ENCODE assay signal across 9 cellular contexts in genomic region chr4:2483237-2483636, GRCh38. TPM values are rescaled to one million over a fixed set of nuclear protein-coding genes. Genes with fewer than 3 reads are reported as not detected.
A peak's percentile ranks its signal among the peaks of the same experiment; 100 is the strongest.
DNase-seq lines count a peak whose midpoint lies in the region; ATAC-seq, FAIRE-seq and TF ChIP-seq lines count a peak whose summit lies in the region.
"Had no signal": no experiment of that assay in that cellular context is flagged by ENCODE, and none has a peak within 500 bp of the region (broad histone marks: within the 10 kb centered on the region; RNA-seq: fewer than 3 reads in every experiment).

No MANE protein-coding gene starts in this region.

- no peaks in the 10 kb centered on the region for H3K27me3 Mint-ChIP-seq in stimulated activated naive CD8-positive, alpha-beta T cell treated with anti-CD3 and anti-CD28 coated beads, Interleukin-15, Interleukin-2, amounts not matched to agents 100 ng/mL and 50 ng/mL, for 24 hours
- no peaks in the 10 kb centered on the region for H3K27me3 Mint-ChIP-seq in natural killer cell treated with Interleukin-12 subunit alpha and Interleukin-12 subunit beta and Interleukin-15 and Interleukin-18, amount 100 ng/mL, for 72 hours
- no peaks in the 10 kb centered on the region for H3K27me3 Mint-ChIP-seq in type B pancreatic cell

- H3K27ac Mint-ChIP-seq in stimulated activated naive CD8-positive, alpha-beta T cell treated with anti-CD3 and anti-CD28 coated beads, Interleukin-15, Interleukin-2, amounts not matched to agents 100 ng/mL and 50 ng/mL, for 24 hours, result peak overlapping the region; percentile 63
- H3K27ac Mint-ChIP-seq in natural killer cell treated with Interleukin-12 subunit alpha and Interleukin-12 subunit beta and Interleukin-15 and Interleukin-18, amount 100 ng/mL, for 72 hours, result peak overlapping the region; percentile 65 to 69
- no peak overlapping the region for H3K27ac Mint-ChIP-seq in type B pancreatic cell

- FAIRE-seq in GM12892 (lab: Jason Lieb, UNC), result no peak

- no peak for ATAC-seq in stimulated activated naive CD8-positive, alpha-beta T cell treated with anti-CD3 and anti-CD28 coated beads, Interleukin-15, Interleukin-2, amounts not matched to agents 100 U/mL and 50 U/mL, for 24 hours
- no peak for ATAC-seq in natural killer cell treated with Interleukin-12 subunit alpha and Interleukin-12 subunit beta and Interleukin-15 and Interleukin-18, amount 100 ng/mL, for 72 hours

- no peak overlapping the region for H3K4me3 Mint-ChIP-seq in stimulated activated naive CD8-positive, alpha-beta T cell treated with anti-CD3 and anti-CD28 coated beads, Interleukin-15, Interleukin-2, amounts not matched to agents 100 ng/mL and 50 ng/mL, for 24 hours
- no peak overlapping the region for H3K4me3 Mint-ChIP-seq in natural killer cell treated with Interleukin-12 subunit alpha and Interleukin-12 subunit beta and Interleukin-15 and Interleukin-18, amount 100 ng/mL, for 72 hours
- no peak overlapping the region for H3K4me3 Mint-ChIP-seq in type B pancreatic cell

- CTCF ChIA-PET in RWPE1 (lab: Yijun Ruan, JAX), result no interaction called here

- no peaks in the 10 kb centered on the region for H3K9me3 Mint-ChIP-seq in stimulated activated naive CD8-positive, alpha-beta T cell treated with anti-CD3 and anti-CD28 coated beads, Interleukin-15, Interleukin-2, amounts not matched to agents 100 ng/mL and 50 ng/mL, for 24 hours
- H3K9me3 Mint-ChIP-seq in natural killer cell treated with Interleukin-12 subunit alpha and Interleukin-12 subunit beta and Interleukin-15 and Interleukin-18, amount 100 ng/mL, for 72 hours, result no peaks in the 10 kb centered on the region
- no peaks in the 10 kb centered on the region for H3K9me3 Mint-ChIP-seq in type B pancreatic cell

- POLR2A ChIA-PET in RWPE1 (lab: Yijun Ruan, JAX; ENCODE audit: low non-redundant PET), result no interaction called here

- H3K27ac ChIP-seq in caudate nucleus (ENCODE audit: low read depth, low read length), result peak overlapping the region; percentile 81
- no peak overlapping the region for H3K27ac ChIP-seq in RWPE1

- DNase-seq in stimulated activated naive CD8-positive, alpha-beta T cell treated with anti-CD3 and anti-CD28 coated beads, Interleukin-15, Interleukin-2, amounts not matched to agents 100 U/mL and 50 U/mL, for 24 hours, result no peak
- DNase-seq in caudate nucleus (lab: John Stamatoyannopoulos, UW) (no peak), NCI-H2227 (lab: John Stamatoyannopoulos, UW; ENCODE audit: unreplicated experiment) (no peak), RWPE1 (ENCODE audit: low spot score) (no peak), type B pancreatic cell (ENCODE audit: extremely low spot score, unreplicated experiment) (no peak), GM12892 (ENCODE audit: insufficient read length) (no peak)
- no peak for DNase-seq in natural killer cell treated with Interleukin-12 subunit alpha and Interleukin-12 subunit beta and Interleukin-15 and Interleukin-18, amount 100 ng/mL, for 72 hours (ENCODE audit: low spot score)
- DNase-seq: NCI-H774 had no signal

- TF ChIP-seq POLR2A in GM12892 (IDR thresholded peaks at IDR 0.05; ENCODE audit: low read depth, low read length), result no peak

- peaks cover 45% of the 10 kb centered on the region for H3K36me3 Mint-ChIP-seq in stimulated activated naive CD8-positive, alpha-beta T cell treated with anti-CD3 and anti-CD28 coated beads, Interleukin-15, Interleukin-2, amounts not matched to agents 100 ng/mL and 50 ng/mL, for 24 hours (ENCODE audit: low read depth)
- H3K36me3 Mint-ChIP-seq in natural killer cell treated with Interleukin-12 subunit alpha and Interleukin-12 subunit beta and Interleukin-15 and Interleukin-18, amount 100 ng/mL, for 72 hours, result no peaks in the 10 kb centered on the region
- no peaks in the 10 kb centered on the region for H3K36me3 Mint-ChIP-seq in type B pancreatic cell

- TF ChIP-seq CTCF in RWPE1 (conservative IDR thresholded peaks at IDR 0.05; ENCODE audit: low read depth) (no peak), type B pancreatic cell (conservative IDR thresholded peaks at IDR 0.05) (no peak)

- H3K4me1 Mint-ChIP-seq in stimulated activated naive CD8-positive, alpha-beta T cell treated with anti-CD3 and anti-CD28 coated beads, Interleukin-15, Interleukin-2, amounts not matched to agents 100 ng/mL and 50 ng/mL, for 24 hours (ENCODE audit: low read depth), result peaks cover 93% of the 10 kb centered on the region
- H3K4me1 Mint-ChIP-seq in natural killer cell treated with Interleukin-12 subunit alpha and Interleukin-12 subunit beta and Interleukin-15 and Interleukin-18, amount 100 ng/mL, for 72 hours (ENCODE audit: low read depth in 2 of 2), result peaks cover 80 to 86% of the 10 kb centered on the region in 2 donors
- peaks cover 63% of the 10 kb centered on the region for H3K4me1 Mint-ChIP-seq in type B pancreatic cell (ENCODE audit: unreplicated experiment)

RNA-seq across cellular contexts. Expression of gene RNF4, which starts 14.3 kb away (rescaled TPM):
- 100 to 1,000 TPM; 112 to 136 TPM for total RNA-seq in natural killer cell treated with Interleukin-12 subunit alpha and Interleukin-12 subunit beta and Interleukin-15 and Interleukin-18, amount 100 ng/mL, for 72 hours
- 55.9 and 61.4 TPM in 2 replicates for total RNA-seq in type B pancreatic cell (ENCODE audit: low replicate concordance)
- 64.4 TPM for polyA plus RNA-seq in GM12892 (2012; ENCODE audit: missing spikeins)

RNA-seq across cellular contexts. Expression of gene FAM193A, which starts 53.2 kb away (rescaled TPM):
- 10 to 100 TPM; 28.0 to 50.9 TPM for total RNA-seq in natural killer cell treated with Interleukin-12 subunit alpha and Interleukin-12 subunit beta and Interleukin-15 and Interleukin-18, amount 100 ng/mL, for 72 hours
- total RNA-seq in type B pancreatic cell (ENCODE audit: low replicate concordance), result 26.8 and 37.1 TPM in 2 replicates
- polyA plus RNA-seq in GM12892 (2012; ENCODE audit: missing spikeins), result 11.8 TPM
